Comparison of ENCODE assay signal across 8 cellular contexts in genomic region chr14:24187538-24187915, GRCh38. TPM values are rescaled to one million over a fixed set of nuclear protein-coding genes. Genes with fewer than 3 reads are reported as not detected.
A peak's percentile ranks its signal among the peaks of the same experiment; 100 is the strongest.
DNase-seq lines count a peak whose midpoint lies in the region; ATAC-seq, FAIRE-seq and TF ChIP-seq lines count a peak whose summit lies in the region.

No MANE protein-coding gene starts in this region.

- FAIRE-seq in GM12878 (lab: Jason Lieb, UNC) = no peak

- no peak for ATAC-seq in GM12878

- peak overlapping the region; percentile 92 for H3K27ac Mint-ChIP-seq in HFFc6
- H3K27ac Mint-ChIP-seq in mesothelial cell of epicardium = peak overlapping the region; percentile 93

- intact Hi-C loops in A673 (cut with micrococcal nuclease; ENCODE audit: unreplicated experiment) = loop anchor here (5.0 kb wide), 1 partner anchor 40 kb away; the partner anchor contains the start of genes PSME2 and RNF31
- intact Hi-C loops in GM12878 (cut with micrococcal nuclease; ENCODE audit: unreplicated experiment) = no loop called here

- no TSS peak for BruUV-seq in A673 (replicated peaks; lab: Mats Ljungman, UMichigan)
- BruUV-seq in GM12878 (replicated peaks; lab: Mats Ljungman, UMichigan) = no TSS peak

- DNase-seq in A673 (ENCODE audit: low spot score) = no peak
- DNase-seq in HFFc6 = no peak
- no peak for DNase-seq in GM12878 (ENCODE audit: low read depth, low spot score)
- no peak for DNase-seq in mesothelial cell of epicardium (ENCODE audit: low spot score in 2 of 2, unreplicated experiment in 2 of 2)
- DNase-seq in HK-2 (ENCODE audit: unreplicated experiment) = no peak
- DNase-seq in NCI-H128 (lab: John Stamatoyannopoulos, UW; ENCODE audit: unreplicated experiment) = no peak
- DNase-seq in SW 1271 (lab: John Stamatoyannopoulos, UW) = no peak
- no peak for DNase-seq in SIG-M5 (lab: John Stamatoyannopoulos, UW)

- in situ Hi-C loops in GM12878 (cut with MboI) = no loop called here

- H3K79me2 ChIP-seq in GM12878 (ENCODE audit: control insufficient read depth, insufficient read depth, low read length) = peaks cover 20% of the 10 kb centered on the region

- H3K4me1 ChIP-seq in A673 (ENCODE audit: insufficient read depth, low read length, poor library complexity, severe bottlenecking) = peaks cover 9% of the 10 kb centered on the region
- H3K4me1 ChIP-seq in GM12878 (ENCODE audit: control insufficient read depth, insufficient read depth, low read length) = 0 out of 2 replicates have a peak, but pooled peaks cover 4% of the 10 kb centered on the region

- RAD21 ChIA-PET in GM12878 (lab: Charles Lee; ENCODE audit: unreplicated experiment) = interaction anchor here (1.1 to 2.8 kb wide), 3 partner anchors 27 to 110 kb away, joined by 3 to 13 read pairs (median 9); partner anchors contain the start of gene IRF9

- SMC1A ChIA-PET in GM12878 (lab: Charles Lee; ENCODE audit: uncharacterized antibody, unreplicated experiment) = interaction anchor here (1.6 kb wide), 1 partner anchor 84 kb away, joined by 3 read pairs; the partner anchor contains the start of gene RABGGTA

- H3K36me3 Mint-ChIP-seq in HFFc6 (ENCODE audit: low read depth) (peaks cover 23% of the 10 kb centered on the region), mesothelial cell of epicardium (peaks cover 18% of the 10 kb centered on the region)

- no peak for TF ChIP-seq EP300 in GM12878 (IDR thresholded peaks at IDR 0.05; ENCODE audit: borderline replicate concordance in 1 of 2, control insufficient read depth in 1 of 2, low read depth in 2 of 2, low read length in 2 of 2)

- 55% methylated on average over 2 of the region's 2 CpGs for WGBS in GM12878 (ENCODE audit: insufficient coverage, insufficient replicate concordance, low lambda C conversion rate, missing lambda C conversion rate)

- H3K27ac ChIP-seq in A673 (ENCODE audit: low read depth, low read length, poor library complexity, severe bottlenecking) = no peak overlapping the region
- H3K27ac ChIP-seq in GM12878 (ENCODE audit: control insufficient read depth, insufficient read depth) = no peak overlapping the region

- H3K27me3 ChIP-seq in A673 (replicated peaks; ENCODE audit: insufficient read depth, low read depth, low read length, poor library complexity) (no peaks in the 10 kb centered on the region), GM12878 (replicated peaks in 1 of 2; ENCODE audit: control insufficient read depth in 2 of 2, insufficient read depth in 2 of 2, low read length in 1 of 2) (no peaks in the 10 kb centered on the region)

- H3K9me3 ChIP-seq in A673 (ENCODE audit: low read depth, low read length, poor library complexity, severe bottlenecking) (no peaks in the 10 kb centered on the region), GM12878 (replicated peaks; ENCODE audit: control insufficient read depth, insufficient read depth, low read length) (no peaks in the 10 kb centered on the region)

- H3K4me1 Mint-ChIP-seq in HFFc6 (ENCODE audit: low read depth) (peaks cover 35% of the 10 kb centered on the region), mesothelial cell of epicardium (peaks cover 17% of the 10 kb centered on the region)

- POLR2A ChIA-PET in A673 (lab: Charles Lee; ENCODE audit: low non-redundant PET) = no interaction called here
- POLR2A ChIA-PET in GM12878 (lab: Charles Lee) = interaction anchor here (1.0 to 3.0 kb wide), 4 partner anchors 8 to 55 kb away, joined by 3 to 28 read pairs (median 13); partner anchors contain the start of genes CHMP4A, IRF9, TINF2 and TM9SF1

- peak overlapping the region; percentile 69 for H3K9ac ChIP-seq in GM12878 (ENCODE audit: control insufficient read depth, insufficient read depth, low read length)

- H3K9me3 Mint-ChIP-seq in HFFc6 (no peaks in the 10 kb centered on the region), mesothelial cell of epicardium (no peaks in the 10 kb centered on the region)

- no peak overlapping the region for H2AFZ ChIP-seq in GM12878 (ENCODE audit: control insufficient read depth, low read depth, low read length)

- H3K4me2 ChIP-seq in GM12878 (ENCODE audit: control insufficient read depth, insufficient read depth) = peak overlapping the region; percentile 78

- H3K36me3 ChIP-seq in A673 (ENCODE audit: insufficient read depth, low read length, poor library complexity, severe bottlenecking) (peaks cover 44% of the 10 kb centered on the region), GM12878 (ENCODE audit: control insufficient read depth in 2 of 2, insufficient read depth in 2 of 2, low read length in 1 of 2) (peaks cover 15 to 24% of the 10 kb centered on the region in 2 experiments)

- H3K4me3 ChIP-seq in A673 (ENCODE audit: low read depth, low read length, poor library complexity, severe bottlenecking) (peak overlapping the region; percentile 79), GM12878 (peak overlapping the region; percentile 79)

- H4K20me1 ChIP-seq in GM12878 (ENCODE audit: control insufficient read depth, insufficient read depth) = no peaks in the 10 kb centered on the region

- TF ChIP-seq POLR2A in GM12878 (IDR thresholded peaks at IDR 0.05; ENCODE audit: low read depth, low read length) = no peak; the same call in 1 of the 2 replicates

- H3K27me3 Mint-ChIP-seq in HFFc6 (ENCODE audit: insufficient read depth) = peaks cover 7% of the 10 kb centered on the region
- H3K27me3 Mint-ChIP-seq in mesothelial cell of epicardium (ENCODE audit: low read depth) = no peaks in the 10 kb centered on the region

- TF ChIP-seq CTCF in A673 (conservative IDR thresholded peaks at IDR 0.05; ENCODE audit: low read depth, low read length) = no peak
- no peak for TF ChIP-seq CTCF in HFFc6 (IDR thresholded peaks at IDR 0.05)
- no peak for TF ChIP-seq CTCF in GM12878 (IDR thresholded peaks at IDR 0.05 in 2 of 3, conservative IDR thresholded peaks at IDR 0.05 in 1 of 3; ENCODE audit: control insufficient read depth in 2 of 3, extremely low read depth in 1 of 3, insufficient read depth in 1 of 3, low read depth in 3 of 3, low read length in 3 of 3)
- TF ChIP-seq CTCF in mesothelial cell of epicardium (IDR thresholded peaks at IDR 0.05; ENCODE audit: unreplicated experiment) = no peak

- CTCF ChIA-PET in A673 (lab: Charles Lee) (no interaction called here), GM12878 (lab: Yijun Ruan, JAX) (interaction anchor here (0.8 to 2.0 kb wide), 4 partner anchors 26 to 121 kb away, joined by 3 to 9 read pairs (median 3); partner anchors contain the start of genes CHMP4A, CIDEB and IRF9)

- H3K4me3 Mint-ChIP-seq in HFFc6 = peak overlapping the region; percentile 90
- H3K4me3 Mint-ChIP-seq in mesothelial cell of epicardium = peak overlapping the region; percentile 87

- TF ChIP-seq RAD21 in GM12878 (IDR thresholded peaks at IDR 0.05; ENCODE audit: insufficient read depth, low read depth, low read length) = no peak

RNA-seq across cellular contexts. Expression of gene IPO4, which starts 1.1 kb away (rescaled TPM):
- total RNA-seq in A673 (2021) = 150 and 157 TPM in 2 replicates
- 10 to 100 TPM; 70.4 to 85.2 (median 79.4) TPM for total RNA-seq in HFFc6 (2021; fragmentation: NEBNext Ultra II Directional; extraction: Animal tissue kit (Norgen Biotek cat#: 25700))
- total RNA-seq in GM12878 (2013; cell fraction: nucleolus; rRNA removed) = 54.2 and 59.3 TPM in 2 replicates
- 77.1 and 139 TPM in 2 replicates for total RNA-seq in GM12878 (2014; rRNA removed)
- total RNA-seq in GM12878 (2014; rRNA removed; fragmentation: Illumina TruSeq; extraction: Trizol) = 21.8 and 23.0 TPM in 2 replicates
- 88.9 and 113 TPM in 2 replicates for total RNA-seq in GM12878 (2021)
- polyA plus RNA-seq in GM12878 (2011; ENCODE audit: low read depth) = 17.0 TPM
- 6.6 and 12.6 TPM in 2 replicates for polyA plus RNA-seq in GM12878 (2011; rRNA removed)
- 24.6 and 25.9 TPM in 2 replicates for polyA plus RNA-seq in GM12878 (2011; cell fraction: cytosol; rRNA removed)
- polyA plus RNA-seq in GM12878 (2011; cell fraction: nucleus; rRNA removed) = 115 and 166 TPM in 2 replicates
- 28.3 and 30.4 TPM in 2 replicates for polyA plus RNA-seq in GM12878 (2012)
- polyA plus RNA-seq in GM12878 (2014; fragmentation: Illumina TruSeq; extraction: Trizol) = 15.5 and 30.7 TPM in 2 replicates
- polyA plus RNA-seq in GM12878 (2014; fragmentation: Nextera tagmentation; extraction: Ambion mirVana) = 10 to 100 TPM in 1 of 2 experiments, 1 to 10 TPM in 1; 7.8 to 10.3 TPM
- polyA plus RNA-seq in GM12878 (2014; rRNA removed) = 44.5 and 72.1 TPM in 2 replicates
- 100 to 1,000 TPM in 1 of 2 experiments, 10 to 100 TPM in 1; 92.1 to 104 TPM for polyA plus RNA-seq in GM12878 (2016; fragmentation: Nextera tagmentation; extraction: Ambion mirVana)
- polyA minus RNA-seq in GM12878 (2011; rRNA and poly(A)+ RNA removed) = 27.1 and 30.7 TPM in 2 replicates
- polyA minus RNA-seq in GM12878 (2011; cell fraction: cytosol; rRNA and poly(A)+ RNA removed) = 19.9 and 21.7 TPM in 2 replicates
- polyA minus RNA-seq in GM12878 (2011; cell fraction: nucleus; rRNA and poly(A)+ RNA removed) = 74.0 and 145 TPM in 2 replicates
- total RNA-seq in mesothelial cell of epicardium = 38.4 to 43.2 TPM (median 39.3 TPM) in 3 replicates

RNA-seq across cellular contexts. Expression of gene TM9SF1, which starts 7.7 kb away (rescaled TPM):
- total RNA-seq in A673 (2021) = 46.9 and 55.5 TPM in 2 replicates
- 10 to 100 TPM; 68.1 to 80.4 (median 71.0) TPM for total RNA-seq in HFFc6 (2021; fragmentation: NEBNext Ultra II Directional; extraction: Animal tissue kit (Norgen Biotek cat#: 25700))
- total RNA-seq in GM12878 (2013; cell fraction: nucleolus; rRNA removed) = 33.3 and 34.0 TPM in 2 replicates
- 20.2 and 22.7 TPM in 2 replicates for total RNA-seq in GM12878 (2014; rRNA removed)
- total RNA-seq in GM12878 (2014; rRNA removed; fragmentation: Illumina TruSeq; extraction: Trizol) = 10.4 and 12.1 TPM in 2 replicates
- total RNA-seq in GM12878 (2021) = 19.7 and 23.9 TPM in 2 replicates
- polyA plus RNA-seq in GM12878 (2011; ENCODE audit: low read depth) = 22.1 TPM
- 4.3 and 11.7 TPM in 2 replicates for polyA plus RNA-seq in GM12878 (2011; rRNA removed)
- polyA plus RNA-seq in GM12878 (2011; cell fraction: cytosol; rRNA removed) = 22.2 and 26.0 TPM in 2 replicates
- polyA plus RNA-seq in GM12878 (2011; cell fraction: nucleus; rRNA removed) = 15.8 and 15.9 TPM in 2 replicates
- polyA plus RNA-seq in GM12878 (2012) = 19.1 and 25.4 TPM in 2 replicates
- polyA plus RNA-seq in GM12878 (2014; fragmentation: Illumina TruSeq; extraction: Trizol) = 11.1 and 14.0 TPM in 2 replicates
- 1 to 10 TPM; 7.2 to 9.8 TPM for polyA plus RNA-seq in GM12878 (2014; fragmentation: Nextera tagmentation; extraction: Ambion mirVana)
- 20.7 and 21.2 TPM in 2 replicates for polyA plus RNA-seq in GM12878 (2014; rRNA removed)
- 10 to 100 TPM; 38.7 to 39.2 TPM for polyA plus RNA-seq in GM12878 (2016; fragmentation: Nextera tagmentation; extraction: Ambion mirVana)
- 12.4 and 16.2 TPM in 2 replicates for polyA minus RNA-seq in GM12878 (2011; rRNA and poly(A)+ RNA removed)
- polyA minus RNA-seq in GM12878 (2011; cell fraction: cytosol; rRNA and poly(A)+ RNA removed) = 4.9 and 5.2 TPM in 2 replicates
- polyA minus RNA-seq in GM12878 (2011; cell fraction: nucleus; rRNA and poly(A)+ RNA removed) = 8.1 and 11.1 TPM in 2 replicates
- total RNA-seq in mesothelial cell of epicardium = 44.9 to 45.8 TPM (median 45.7 TPM) in 3 replicates

RNA-seq across cellular contexts. Expression of gene REC8, which starts 15.6 kb away (rescaled TPM):
- total RNA-seq in A673 (2021) (5.4 and 8.4 TPM in 2 replicates), GM12878 (2014; rRNA removed) (24.8 and 28.0 TPM in 2 replicates), GM12878 (2014; rRNA removed; fragmentation: Illumina TruSeq; extraction: Trizol) (12.3 and 13.1 TPM in 2 replicates), GM12878 (2021) (68.3 and 76.9 TPM in 2 replicates), mesothelial cell of epicardium (465 to 486 TPM (median 484 TPM) in 3 replicates)
- 1 to 10 TPM; 2.9 to 3.9 (median 3.2) TPM for total RNA-seq in HFFc6 (2021; fragmentation: NEBNext Ultra II Directional; extraction: Animal tissue kit (Norgen Biotek cat#: 25700))
- total RNA-seq in GM12878 (2013; cell fraction: nucleolus; rRNA removed) = 37.9 and 43.0 TPM in 2 replicates
- polyA plus RNA-seq in GM12878 (2011; ENCODE audit: low read depth) = 62.4 TPM
- polyA plus RNA-seq in GM12878 (2011; rRNA removed) (7.6 and 11.2 TPM in 2 replicates), GM12878 (2014; fragmentation: Illumina TruSeq; extraction: Trizol) (19.7 and 30.3 TPM in 2 replicates), GM12878 (2014; fragmentation: Nextera tagmentation; extraction: Ambion mirVana) (1 to 10 TPM; 4.2 to 9.6 TPM), GM12878 (2014; rRNA removed) (53.1 and 62.7 TPM in 2 replicates), GM12878 (2016; fragmentation: Nextera tagmentation; extraction: Ambion mirVana) (10 to 100 TPM; 50.3 to 50.5 TPM)
- 7.0 and 7.3 TPM in 2 replicates for polyA plus RNA-seq in GM12878 (2011; cell fraction: cytosol; rRNA removed)
- 129 and 145 TPM in 2 replicates for polyA plus RNA-seq in GM12878 (2011; cell fraction: nucleus; rRNA removed)
- 45.5 and 78.2 TPM in 2 replicates for polyA plus RNA-seq in GM12878 (2012)
- polyA minus RNA-seq in GM12878 (2011; rRNA and poly(A)+ RNA removed) = 4.3 and 9.2 TPM in 2 replicates
- 1.7 and 10.0 TPM in 2 replicates for polyA minus RNA-seq in GM12878 (2011; cell fraction: cytosol; rRNA and poly(A)+ RNA removed)
- 21.2 and 29.4 TPM in 2 replicates for polyA minus RNA-seq in GM12878 (2011; cell fraction: nucleus; rRNA and poly(A)+ RNA removed)

RNA-seq across cellular contexts. Expression of gene TSSK4, which starts 18.0 kb away (rescaled TPM):
- total RNA-seq in A673 (2021) (0.70 and 0.75 TPM in 2 replicates), GM12878 (2014; rRNA removed) (not detected in 2 replicates), GM12878 (2014; rRNA removed; fragmentation: Illumina TruSeq; extraction: Trizol) (0.18 TPM in 1 of 2 replicates, not detected in the other), GM12878 (2021) (not detected in 2 replicates), mesothelial cell of epicardium (0.29 to 0.49 TPM (median 0.31 TPM) in 3 replicates)
- under 1 TPM in 2 of 6 experiments, not detected in 4; 0.16 to 0.45 TPM for total RNA-seq in HFFc6 (2021; fragmentation: NEBNext Ultra II Directional; extraction: Animal tissue kit (Norgen Biotek cat#: 25700))
- 1.5 and 1.6 TPM in 2 replicates for total RNA-seq in GM12878 (2013; cell fraction: nucleolus; rRNA removed)
- polyA plus RNA-seq in GM12878 (2011; ENCODE audit: low read depth) = 4.1 TPM
- polyA plus RNA-seq in GM12878 (2011; rRNA removed) (0.07 and 0.11 TPM in 2 replicates), GM12878 (2014; fragmentation: Illumina TruSeq; extraction: Trizol) (not detected in 2 replicates), GM12878 (2014; fragmentation: Nextera tagmentation; extraction: Ambion mirVana) (under 1 TPM; 0.04 to 0.08 TPM), GM12878 (2014; rRNA removed) (0.23 TPM in 1 of 2 replicates, not detected in the other), GM12878 (2016; fragmentation: Nextera tagmentation; extraction: Ambion mirVana) (under 1 TPM; 0.44 to 0.79 TPM)
- polyA plus RNA-seq in GM12878 (2011; cell fraction: cytosol; rRNA removed) = 0.03 TPM in 1 of 2 replicates, not detected in the other
- 0.15 and 0.25 TPM in 2 replicates for polyA plus RNA-seq in GM12878 (2011; cell fraction: nucleus; rRNA removed)
- 2.9 and 5.0 TPM in 2 replicates for polyA plus RNA-seq in GM12878 (2012)
- 0.51 and 0.52 TPM in 2 replicates for polyA minus RNA-seq in GM12878 (2011; rRNA and poly(A)+ RNA removed)
- polyA minus RNA-seq in GM12878 (2011; cell fraction: cytosol; rRNA and poly(A)+ RNA removed) = not detected in 2 replicates
- polyA minus RNA-seq in GM12878 (2011; cell fraction: nucleus; rRNA and poly(A)+ RNA removed) = 0.73 and 1.9 TPM in 2 replicates

RNA-seq across cellular contexts. Expression of gene CHMP4A, which starts 25.8 kb away (rescaled TPM):
- total RNA-seq in A673 (2021) (51.9 and 56.7 TPM in 2 replicates), GM12878 (2014; rRNA removed) (31.7 and 35.6 TPM in 2 replicates), GM12878 (2014; rRNA removed; fragmentation: Illumina TruSeq; extraction: Trizol) (47.4 and 49.4 TPM in 2 replicates), GM12878 (2021) (33.0 and 35.5 TPM in 2 replicates), mesothelial cell of epicardium (38.4 to 48.0 TPM (median 44.7 TPM) in 3 replicates)
- total RNA-seq in HFFc6 (2021; fragmentation: NEBNext Ultra II Directional; extraction: Animal tissue kit (Norgen Biotek cat#: 25700)) = 10 to 100 TPM; 32.4 to 41.1 (median 38.8) TPM
- 46.5 and 49.6 TPM in 2 replicates for total RNA-seq in GM12878 (2013; cell fraction: nucleolus; rRNA removed)
- 71.9 TPM for polyA plus RNA-seq in GM12878 (2011; ENCODE audit: low read depth)
- polyA plus RNA-seq in GM12878 (2011; rRNA removed) (81.0 and 81.1 TPM in 2 replicates), GM12878 (2014; fragmentation: Illumina TruSeq; extraction: Trizol) (97.5 and 107 TPM in 2 replicates), GM12878 (2014; fragmentation: Nextera tagmentation; extraction: Ambion mirVana) (100 to 1,000 TPM; 110 to 151 TPM), GM12878 (2014; rRNA removed) (63.8 and 73.8 TPM in 2 replicates), GM12878 (2016; fragmentation: Nextera tagmentation; extraction: Ambion mirVana) (100 to 1,000 TPM in 1 of 2 experiments, 10 to 100 TPM in 1; 88.5 to 103 TPM)
- polyA plus RNA-seq in GM12878 (2011; cell fraction: cytosol; rRNA removed) = 53.6 and 68.7 TPM in 2 replicates
- polyA plus RNA-seq in GM12878 (2011; cell fraction: nucleus; rRNA removed) = 31.4 and 41.7 TPM in 2 replicates
- polyA plus RNA-seq in GM12878 (2012) = 68.3 and 71.1 TPM in 2 replicates
- 29.9 and 60.0 TPM in 2 replicates for polyA minus RNA-seq in GM12878 (2011; rRNA and poly(A)+ RNA removed)
- 11.2 and 15.0 TPM in 2 replicates for polyA minus RNA-seq in GM12878 (2011; cell fraction: cytosol; rRNA and poly(A)+ RNA removed)
- polyA minus RNA-seq in GM12878 (2011; cell fraction: nucleus; rRNA and poly(A)+ RNA removed) = 4.5 and 6.5 TPM in 2 replicates
